1 cellular context compared by ENCODE assay signal in genomic region chr3:13190376-13190762, GRCh38.
A peak's percentile ranks its signal among the peaks of the same experiment; 100 is the strongest.
TF ChIP-seq lines count a peak whose summit lies in the region.

No MANE protein-coding gene starts in this region.

TF ChIP-seq in HepG2, 621 proteins besides CTCF, POLR2A, EP300 and RAD21 (continued from another document):
- no peak for TF ChIP-seq SOX6 (IDR thresholded peaks at IDR 0.05)
- TF ChIP-seq SOX6 (CRISPR knock-in tag; IDR thresholded peaks at IDR 0.05) = peak; percentile 18; the same call in 1 of the 2 replicates
- TF ChIP-seq BCL6 (CRISPR knock-in tag; IDR thresholded peaks at IDR 0.05) = peak; percentile 69
- TF ChIP-seq ZNF431 (CRISPR knock-in tag; IDR thresholded peaks at IDR 0.05; ENCODE audit: borderline replicate concordance, low read depth) = no peak
- no peak for TF ChIP-seq MXD3 (CRISPR knock-in tag; IDR thresholded peaks at IDR 0.05)
- no peak for TF ChIP-seq ZNF160 (CRISPR knock-in tag; IDR thresholded peaks at IDR 0.05)
- TF ChIP-seq FOSL2 (CRISPR knock-in tag; IDR thresholded peaks at IDR 0.05) = 0 out of 2 replicates have a peak, but pooled peaks have one; percentile 23
- TF ChIP-seq ZBTB33 (CRISPR knock-in tag; IDR thresholded peaks at IDR 0.05) = no peak
- no peak for TF ChIP-seq NRL (CRISPR knock-in tag; IDR thresholded peaks at IDR 0.05; ENCODE audit: borderline replicate concordance)
- TF ChIP-seq HIVEP1 (CRISPR knock-in tag; IDR thresholded peaks at IDR 0.05) = no peak
- no peak for TF ChIP-seq ATAD3A (CRISPR knock-in tag; IDR thresholded peaks at IDR 0.05)
- TF ChIP-seq HINFP (CRISPR knock-in tag; IDR thresholded peaks at IDR 0.05; ENCODE audit: low read depth) = no peak
- peak; percentile 51 for TF ChIP-seq GATAD2A (CRISPR knock-in tag; IDR thresholded peaks at IDR 0.05)
- TF ChIP-seq ZNF766 (CRISPR knock-in tag; IDR thresholded peaks at IDR 0.05; ENCODE audit: borderline replicate concordance) = no peak
TF ChIP-seq in HepG2: peak in this region for 36.
